8 cellular contexts compared by ENCODE assay signal in the genomic region with DNA sequence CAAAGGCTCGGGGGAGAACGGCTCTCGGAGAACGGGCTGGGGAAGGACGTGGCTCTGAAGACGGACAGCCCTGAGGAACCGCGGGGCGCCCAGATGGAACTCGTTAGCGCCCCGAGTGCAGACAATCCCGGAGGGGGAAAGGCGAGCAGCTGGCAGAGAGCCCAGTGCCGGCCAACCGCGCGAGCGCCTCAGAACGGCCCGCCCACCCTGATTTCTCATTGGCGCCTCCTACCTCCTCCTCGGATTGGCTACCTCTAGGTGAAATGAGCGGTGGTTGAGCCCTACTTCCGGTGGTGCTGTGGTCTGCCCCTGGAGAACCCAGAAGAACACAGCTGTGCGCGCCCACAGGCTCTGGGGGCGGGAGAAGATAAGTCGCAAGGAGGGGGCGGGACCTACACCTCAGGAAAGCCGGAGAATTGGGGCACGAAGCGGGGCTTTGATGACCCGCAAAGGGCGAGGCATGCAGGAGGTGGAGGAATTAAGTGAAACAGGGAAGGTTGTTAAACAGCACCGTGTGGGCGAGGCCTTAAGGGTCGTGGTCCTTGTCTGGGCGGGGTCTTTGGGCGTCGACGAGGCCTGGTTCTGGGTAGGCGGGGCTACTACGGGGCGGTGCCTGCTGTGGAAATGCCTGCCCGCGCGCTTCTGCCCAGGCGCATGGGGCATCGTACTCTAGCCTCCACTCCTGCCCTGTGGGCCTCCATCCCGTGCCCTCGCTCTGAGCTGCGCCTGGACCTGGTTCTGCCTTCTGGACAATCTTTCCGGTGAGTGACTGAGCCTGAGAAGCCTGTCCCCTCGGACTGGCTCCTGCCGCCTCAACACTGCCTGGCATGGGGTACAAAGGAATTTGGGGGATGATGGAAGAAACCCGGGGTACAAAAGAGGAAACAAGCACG. TPM values are rescaled to one million over a fixed set of nuclear protein-coding genes. Genes with fewer than 3 reads are reported as not detected.
DNase-seq lines count a peak whose midpoint lies in the region; ATAC-seq and TF ChIP-seq lines count a peak whose summit lies in the region.

A gene (plus strand): TSS at position 290 of the 893 bp plus-strand sequence. CDS start 335 bp downstream, at position 625.

- peak; percentile 92 for DNase-seq in BJ (ENCODE audit: low read depth)
- peak; percentile 94 for DNase-seq in NCI-H526 treated with DMSO at 0.1 percent for 48 hours (lab: John Stamatoyannopoulos, UW)
- peak; percentile 99 for DNase-seq in activated CD4-positive, alpha-beta T cell treated with anti-CD3 and anti-CD28 coated beads, Interleukin-2, amount 10 ng/mL, durations not matched to agents 24 days and 14 days
- peak; percentile 99 for DNase-seq in coronary artery (ENCODE audit: low spot score)
- peak; percentile 99 for DNase-seq in left kidney (ENCODE audit: low read depth, low spot score)
- DNase-seq in stimulated activated CD4-positive, alpha-beta T cell treated with anti-CD3 and anti-CD28 coated beads, Interleukin-2, amount 100 ng/mL, for 24 hours: peak; percentile 95 to 96

- H3K4me3 Mint-ChIP-seq in activated CD4-positive, alpha-beta T cell treated with anti-CD3 and anti-CD28 coated beads, Interleukin-2, amount 10 ng/mL, durations not matched to agents 24 days and 14 days: peak within 1 kb of the TSS; percentile 91

- no peaks in the 10 kb centered on the region for H3K27me3 Mint-ChIP-seq in activated CD4-positive, alpha-beta T cell treated with anti-CD3 and anti-CD28 coated beads, Interleukin-2, amount 10 ng/mL, durations not matched to agents 24 days and 14 days

- TF ChIP-seq CTCF in BJ (IDR thresholded peaks at IDR 0.05; ENCODE audit: insufficient read depth, low read depth, low read length) (no peak), coronary artery (IDR thresholded peaks at IDR 0.05) (no peak)

- no peaks in the 10 kb centered on the region for H3K9me3 Mint-ChIP-seq in activated CD4-positive, alpha-beta T cell treated with anti-CD3 and anti-CD28 coated beads, Interleukin-2, amount 10 ng/mL, durations not matched to agents 24 days and 14 days

- intact Hi-C loops in activated CD4-positive, alpha-beta T cell treated with anti-CD3 and anti-CD28 coated beads, Interleukin-2, amount 10 ng/mL, durations not matched to agents 24 days and 14 days (cut with micrococcal nuclease): loop anchor here (1.0 to 2.0 kb wide), 6 partner anchors 19 to 182 kb away; a partner anchor contains a TSS

- CTCF ChIA-PET in BJ (lab: Yijun Ruan, JAX): interaction anchor here (0.6 to 1.2 kb wide), 4 partner anchors 13 to 442 kb away, joined by 3 to 5 read pairs (median 3); no protein-coding TSS in a partner anchor

- no peaks in the 10 kb centered on the region for H3K27me3 ChIP-seq in BJ (ENCODE audit: control insufficient read depth, insufficient read depth, low read length)

- H3K27ac ChIP-seq in coronary artery: peak within 1 kb of the TSS; percentile 42 to 94

- H3K36me3 ChIP-seq in BJ (ENCODE audit: control insufficient read depth, insufficient read depth, low read length): peaks cover 29% of the 10 kb centered on the region

- POLR2A ChIA-PET in BJ (lab: Charles Lee): interaction anchor here (0.7 kb wide), 2 partner anchors 16 to 81 kb away, joined by 3 to 4 read pairs; no protein-coding TSS in a partner anchor

- ATAC-seq in GM19324 (IDR thresholded peaks at IDR 0.05; ENCODE audit: low FRiP score, unreplicated experiment) (peak; percentile 93), HG03469 (IDR thresholded peaks at IDR 0.05; ENCODE audit: unreplicated experiment) (peak; percentile 69)

- peaks cover 72% of the 10 kb centered on the region for H3K36me3 Mint-ChIP-seq in activated CD4-positive, alpha-beta T cell treated with anti-CD3 and anti-CD28 coated beads, Interleukin-2, amount 10 ng/mL, durations not matched to agents 24 days and 14 days (ENCODE audit: low read depth)

- H3K4me3 ChIP-seq in BJ (ENCODE audit: low read depth, low read length) (peak within 1 kb of the TSS; percentile 67), coronary artery (peak within 1 kb of the TSS; percentile 77)

- H3K27ac Mint-ChIP-seq in activated CD4-positive, alpha-beta T cell treated with anti-CD3 and anti-CD28 coated beads, Interleukin-2, amount 10 ng/mL, durations not matched to agents 24 days and 14 days: peak within 1 kb of the TSS; percentile 96

- peaks cover 50% of the 10 kb centered on the region for H3K4me1 Mint-ChIP-seq in activated CD4-positive, alpha-beta T cell treated with anti-CD3 and anti-CD28 coated beads, Interleukin-2, amount 10 ng/mL, durations not matched to agents 24 days and 14 days

RNA-seq across cellular contexts. Expression of the gene that starts here (rescaled TPM):
- 27.3 and 40.9 TPM in 2 replicates for polyA plus RNA-seq in BJ (2011; rRNA removed)
- polyA minus RNA-seq in BJ (2011; rRNA and poly(A)+ RNA removed): 19.1 and 58.9 TPM in 2 replicates
- total RNA-seq in activated CD4-positive, alpha-beta T cell treated with anti-CD3 and anti-CD28 coated beads, Interleukin-2, amount 10 ng/mL, durations not matched to agents 24 days and 14 days: 37.0 and 41.1 TPM in 2 replicates

Comparison
In these comparisons a context has a peak if more than half of its experiments do, and no peak if none do; other contexts are left out.
1. Peak in every context shown above with its lines: DNase-seq, ATAC-seq, H3K4me3 ChIP-seq and H3K27ac ChIP-seq.